Comparison of ENCODE assay signal across 1 cellular context in the genomic region with DNA sequence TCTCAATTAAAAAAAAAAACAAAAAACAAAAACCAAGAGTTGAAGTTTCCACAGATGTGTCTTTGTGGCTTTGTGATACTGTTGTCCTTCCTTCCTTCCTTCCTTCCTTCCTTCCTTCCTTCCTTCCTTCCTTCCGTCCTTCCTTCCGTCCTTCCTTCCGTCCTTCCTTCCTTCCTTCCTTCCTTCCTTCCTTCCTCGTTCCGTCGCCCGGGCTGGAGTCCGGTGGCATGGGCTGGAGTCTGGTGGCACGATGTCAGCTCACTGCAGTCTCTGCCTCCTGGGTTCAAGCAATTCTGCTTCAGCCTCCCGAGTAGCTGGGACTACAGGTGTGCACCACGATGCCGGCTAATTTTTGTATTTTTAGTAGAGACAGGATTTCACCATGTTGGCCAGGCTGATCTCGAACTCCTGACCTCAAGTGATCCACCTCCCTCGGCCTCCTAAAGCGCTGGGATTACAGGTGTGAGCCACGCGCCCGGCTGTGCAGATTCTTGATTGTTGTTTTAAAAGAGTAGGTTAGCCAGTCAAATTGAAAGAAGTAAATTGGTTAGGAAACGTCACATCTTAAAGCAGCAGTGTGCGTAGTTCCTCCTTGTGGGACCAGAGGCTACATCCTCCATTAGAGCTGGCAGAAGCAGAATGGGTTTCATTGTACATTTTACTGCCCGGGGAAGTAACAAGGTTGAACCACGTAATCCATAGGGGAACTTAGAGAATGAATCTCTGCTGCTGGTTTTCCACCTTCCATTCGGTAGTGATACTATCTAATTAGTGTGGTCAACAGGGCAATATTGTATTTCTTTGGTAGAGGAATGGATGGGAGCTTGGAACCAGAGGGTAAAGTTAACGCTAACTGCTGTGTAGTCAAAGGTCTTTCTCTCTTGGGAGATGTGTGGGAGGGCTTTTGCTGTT.
TF ChIP-seq lines count a peak whose summit lies in the region.

No MANE protein-coding gene starts in this region.

TF ChIP-seq in HEK293, 187 proteins besides CTCF, POLR2A, EP300 and RAD21 (continued from another document):
- TF ChIP-seq, protein P1, sequence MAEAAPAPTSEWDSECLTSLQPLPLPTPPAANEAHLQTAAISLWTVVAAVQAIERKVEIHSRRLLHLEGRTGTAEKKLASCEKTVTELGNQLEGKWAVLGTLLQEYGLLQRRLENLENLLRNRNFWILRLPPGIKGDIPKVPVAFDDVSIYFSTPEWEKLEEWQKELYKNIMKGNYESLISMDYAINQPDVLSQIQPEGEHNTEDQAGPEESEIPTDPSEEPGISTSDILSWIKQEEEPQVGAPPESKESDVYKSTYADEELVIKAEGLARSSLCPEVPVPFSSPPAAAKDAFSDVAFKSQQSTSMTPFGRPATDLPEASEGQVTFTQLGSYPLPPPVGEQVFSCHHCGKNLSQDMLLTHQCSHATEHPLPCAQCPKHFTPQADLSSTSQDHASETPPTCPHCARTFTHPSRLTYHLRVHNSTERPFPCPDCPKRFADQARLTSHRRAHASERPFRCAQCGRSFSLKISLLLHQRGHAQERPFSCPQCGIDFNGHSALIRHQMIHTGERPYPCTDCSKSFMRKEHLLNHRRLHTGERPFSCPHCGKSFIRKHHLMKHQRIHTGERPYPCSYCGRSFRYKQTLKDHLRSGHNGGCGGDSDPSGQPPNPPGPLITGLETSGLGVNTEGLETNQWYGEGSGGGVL (tag by site-specific recombination; IDR thresholded peaks at IDR 0.05), result no peak
- TF ChIP-seq ZNF658 (tag by site-specific recombination; IDR thresholded peaks at IDR 0.05), result no peak
- TF ChIP-seq, protein P2, sequence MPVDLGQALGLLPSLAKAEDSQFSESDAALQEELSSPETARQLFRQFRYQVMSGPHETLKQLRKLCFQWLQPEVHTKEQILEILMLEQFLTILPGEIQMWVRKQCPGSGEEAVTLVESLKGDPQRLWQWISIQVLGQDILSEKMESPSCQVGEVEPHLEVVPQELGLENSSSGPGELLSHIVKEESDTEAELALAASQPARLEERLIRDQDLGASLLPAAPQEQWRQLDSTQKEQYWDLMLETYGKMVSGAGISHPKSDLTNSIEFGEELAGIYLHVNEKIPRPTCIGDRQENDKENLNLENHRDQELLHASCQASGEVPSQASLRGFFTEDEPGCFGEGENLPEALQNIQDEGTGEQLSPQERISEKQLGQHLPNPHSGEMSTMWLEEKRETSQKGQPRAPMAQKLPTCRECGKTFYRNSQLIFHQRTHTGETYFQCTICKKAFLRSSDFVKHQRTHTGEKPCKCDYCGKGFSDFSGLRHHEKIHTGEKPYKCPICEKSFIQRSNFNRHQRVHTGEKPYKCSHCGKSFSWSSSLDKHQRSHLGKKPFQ (tag by site-specific recombination; IDR thresholded peaks at IDR 0.05), result 0 out of 2 replicates have a peak, but pooled peaks have one; percentile 41
- no peak for TF ChIP-seq ZNF335 (tag by site-specific recombination; conservative IDR thresholded peaks at IDR 0.05)
- TF ChIP-seq, protein P3, sequence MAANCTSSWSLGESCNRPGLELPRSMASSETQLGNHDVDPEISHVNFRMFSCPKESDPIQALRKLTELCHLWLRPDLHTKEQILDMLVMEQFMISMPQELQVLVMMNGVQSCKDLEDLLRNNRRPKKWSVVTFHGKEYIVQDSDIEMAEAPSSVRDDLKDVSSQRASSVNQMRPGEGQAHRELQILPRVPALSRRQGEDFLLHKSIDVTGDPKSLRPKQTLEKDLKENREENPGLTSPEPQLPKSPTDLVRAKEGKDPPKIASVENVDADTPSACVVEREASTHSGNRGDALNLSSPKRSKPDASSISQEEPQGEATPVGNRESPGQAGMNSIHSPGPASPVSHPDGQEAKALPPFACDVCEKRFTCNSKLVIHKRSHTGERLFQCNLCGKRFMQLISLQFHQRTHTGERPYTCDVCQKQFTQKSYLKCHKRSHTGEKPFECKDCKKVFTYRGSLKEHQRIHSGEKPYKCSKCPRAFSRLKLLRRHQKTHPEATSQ (tag by site-specific recombination; IDR thresholded peaks at IDR 0.05), result no peak
- TF ChIP-seq TRIM28 (IDR thresholded peaks at IDR 0.05; ENCODE audit: borderline replicate concordance, low read length), result no peak
